ENCODE assay signal across 31 cellular contexts in the genomic region with DNA sequence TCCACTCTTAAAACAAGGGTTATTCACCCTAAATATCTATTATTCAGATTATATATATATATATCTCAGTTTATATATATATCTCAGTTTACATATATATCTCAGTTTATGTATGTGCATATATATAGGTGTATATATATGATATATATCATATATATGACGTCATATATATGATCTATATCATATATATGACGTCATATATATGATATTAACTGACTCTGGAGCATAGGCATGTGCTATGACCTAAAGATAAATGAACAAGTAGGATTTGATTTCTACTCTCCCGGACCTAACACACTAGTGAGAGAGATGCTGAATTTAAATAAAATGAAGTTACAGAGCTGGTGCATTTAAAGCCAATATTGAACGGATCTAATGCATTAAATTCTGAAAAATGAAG.
"Had no signal": no experiment of that assay in that cellular context is flagged by ENCODE, and none has a peak within 500 bp of the region (broad histone marks: within the 10 kb centered on the region; RNA-seq: fewer than 3 reads in every experiment).

No MANE protein-coding gene starts in this region.

- H3K36me3 ChIP-seq: ascending aorta, cardiac muscle cell, WERI-Rb-1 had no signal

- H3K9me3 ChIP-seq: ascending aorta had no signal

- ATAC-seq: activated CD4-positive, alpha-beta T cell treated with anti-CD3 and anti-CD28 coated beads for 36 hours; activated CD4-positive, CD25-positive, alpha-beta regulatory T cell treated with anti-CD3 and anti-CD28 coated beads, Interleukin-2, amount 50 U/mL, for 24 hours; activated CD8-positive, alpha-beta memory T cell treated with anti-CD3 and anti-CD28 coated beads, Interleukin-2, amount 10 ng/mL, durations not matched to agents 7 days and 5 days; activated CD8-positive, alpha-beta T cell treated with anti-CD3 and anti-CD28 coated beads, Interleukin-2, amount 10 ng/mL, durations not matched to agents 7 days and 5 days; activated naive CD8-positive, alpha-beta T cell treated with anti-CD3 and anti-CD28 coated beads, Interleukin-2, amount 50 U/mL, for 24 hours; WTC11 had no signal

- FAIRE-seq: bronchial epithelial cell had no signal

- H3K4me1 ChIP-seq: ascending aorta had no signal

- H3K4me3 ChIP-seq: ascending aorta, cardiac muscle cell had no signal

- DNase-seq: activated CD4-positive, alpha-beta memory T cell treated with anti-CD3 and anti-CD28 coated beads, Interleukin-2, amount 10 ng/mL, durations not matched to agents 7 days and 5 days; activated CD4-positive, alpha-beta T cell treated with anti-CD3 and anti-CD28 coated beads for 1 hour; activated CD4-positive, alpha-beta T cell treated with anti-CD3 and anti-CD28 coated beads for 36 hours; activated CD4-positive, alpha-beta T cell treated with anti-CD3 and anti-CD28 coated beads for 48 hours; activated CD4-positive, alpha-beta T cell treated with anti-CD3 and anti-CD28 coated beads, Interleukin-2, amount 10 ng/mL, durations not matched to agents 7 days and 5 days; activated CD4-positive, alpha-beta T cell treated with anti-CD3 and anti-CD28 coated beads, Interleukin-2, amount 50 U/mL, for 48 hours; activated CD4-positive, CD25-positive, alpha-beta regulatory T cell; activated CD8-positive, alpha-beta memory T cell treated with anti-CD3 and anti-CD28 coated beads for 24 hours; activated CD8-positive, alpha-beta memory T cell treated with anti-CD3 and anti-CD28 coated beads, Interleukin-2, amount 10 ng/mL, durations not matched to agents 7 days and 5 days; activated CD8-positive, alpha-beta memory T cell treated with anti-CD3 and anti-CD28 coated beads, Interleukin-2, amount 50 U/mL, for 48 hours; activated CD8-positive, alpha-beta T cell treated with anti-CD3 and anti-CD28 coated beads, Interleukin-2, amount 10 ng/mL, durations not matched to agents 7 days and 5 days; activated effector memory CD4-positive, alpha-beta T cell treated with Interleukin-2 at 50 U/mL for 16 hours; activated gamma-delta T cell; activated naive CD4-positive, alpha-beta T cell treated with anti-CD3 and anti-CD28 coated beads, Interleukin-2, amount 10 ng/mL, durations not matched to agents 7 days and 5 days; activated naive CD4-positive, alpha-beta T cell treated with Interleukin-2 at 50 U/mL for 16 hours; activated naive CD8-positive, alpha-beta T cell treated with anti-CD3 and anti-CD28 coated beads, Interleukin-2, amount 10 ng/mL, durations not matched to agents 7 days and 5 days; activated naive CD8-positive, alpha-beta T cell treated with anti-CD3 and anti-CD28 coated beads, Interleukin-2, amount 50 U/mL, for 24 hours; activated T-cell treated with anti-CD3 and anti-CD28 coated beads, Interleukin-2, amount 50 U/mL, for 24 hours; activated T-cell treated with anti-CD3 and anti-CD28 coated beads, Interleukin-2, amount 50 U/mL, for 48 hours; amygdala; anterior cingulate cortex; caudate nucleus; cerebellar nuclear complex; T-helper 2 cell; T-helper 9 cell; WERI-Rb-1 had no signal

- H3K27ac ChIP-seq: ascending aorta, cardiac muscle cell, WERI-Rb-1 had no signal

- H3K27me3 ChIP-seq: ascending aorta, cardiac muscle cell had no signal
